In the genomic region with DNA sequence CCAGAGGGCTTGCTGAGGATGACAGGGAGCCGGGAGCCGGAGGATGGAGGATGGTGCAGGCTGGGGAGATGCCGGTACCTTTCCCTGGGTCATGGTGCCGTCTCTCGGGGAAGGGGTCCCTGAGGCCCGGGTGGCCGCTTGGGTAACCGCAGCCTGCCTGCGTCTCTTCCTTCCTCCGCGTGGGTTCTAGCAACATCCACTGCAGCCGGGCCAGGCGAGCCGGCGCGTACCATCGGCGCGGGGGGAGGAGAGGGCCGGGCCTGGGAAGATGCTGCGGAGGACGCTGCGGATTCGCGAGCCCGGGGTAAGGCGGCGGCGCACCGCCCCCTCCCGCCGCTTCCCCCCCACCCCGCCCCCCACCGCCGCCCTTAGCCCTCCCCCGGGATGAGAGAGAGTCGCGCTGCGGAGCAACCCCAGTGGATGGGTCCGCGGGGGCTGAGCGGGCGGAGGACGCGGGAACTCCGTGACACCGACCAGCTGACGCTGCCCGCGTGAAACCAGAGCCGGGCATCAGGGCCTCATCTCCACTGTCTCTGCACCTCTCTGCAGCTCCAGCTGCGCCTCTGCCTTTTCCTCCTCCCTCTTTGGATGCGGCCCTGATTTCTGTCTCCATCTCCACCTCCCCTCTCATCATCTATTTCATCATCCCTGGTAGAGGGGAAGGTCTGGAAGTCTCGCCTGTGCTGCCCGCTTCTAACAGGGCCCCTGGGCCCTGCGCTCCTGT, we compare ENCODE assay signal across 8 cellular contexts. TPM values are rescaled to one million over a fixed set of nuclear protein-coding genes. Genes with fewer than 3 reads are reported as not detected.
A peak's percentile ranks its signal among the peaks of the same experiment; 100 is the strongest.
DNase-seq lines count a peak whose midpoint lies in the region; TF ChIP-seq lines count a peak whose summit lies in the region.

FAIM2 (minus strand) TSS at position 201 of the 724 bp plus-strand sequence; CDS start at position 93, 108 bp downstream.

- H3K23ac ChIP-seq in mesendoderm (ENCODE audit: low read length), result no peak within 1 kb of the TSS

- intact Hi-C loops in colonic mucosa (cut with DNase I), result no loop called here

- DNase-seq in NCI-H82 (lab: John Stamatoyannopoulos, UW) (peak; percentile 79), NCI-H82 treated with DMSO at 0.1 percent for 48 hours (lab: John Stamatoyannopoulos, UW; ENCODE audit: unreplicated experiment) (no peak), colonic mucosa (no peak), mesendoderm (no peak), 8988T (no peak), OCI-M2 (lab: John Stamatoyannopoulos, UW; ENCODE audit: unreplicated experiment) (no peak)
- peak; percentile 28 to 42 for DNase-seq in activated CD4-positive, alpha-beta T cell treated with anti-CD3 and anti-CD28 coated beads for 4 hours
- DNase-seq in stimulated activated CD8-positive, alpha-beta memory T cell treated with anti-CD3 and anti-CD28 coated beads, Interleukin-2, amount 100 ng/mL, for 48 hours (ENCODE audit: low read depth in 2 of 2), result peak; percentile 17 to 27

- H3K18ac ChIP-seq in mesendoderm (ENCODE audit: low read length), result no peak within 1 kb of the TSS

- no peaks in the 10 kb centered on the region for H3K79me1 ChIP-seq in mesendoderm (ENCODE audit: low read length)

- H3K4me1 ChIP-seq in colonic mucosa (no peaks in the 10 kb centered on the region), mesendoderm (ENCODE audit: control insufficient read depth, low read depth, low read length) (no peaks in the 10 kb centered on the region)

- H3K4me2 ChIP-seq in mesendoderm (ENCODE audit: low read length), result no peak within 1 kb of the TSS

- H2BK120ac ChIP-seq in mesendoderm (ENCODE audit: low read depth, low read length), result no peak within 1 kb of the TSS

- H3K79me2 ChIP-seq in mesendoderm (ENCODE audit: control insufficient read depth, insufficient read depth, low read length), result no peaks in the 10 kb centered on the region

- H3K4me3 ChIP-seq in colonic mucosa (peak within 1 kb of the TSS; percentile 11), mesendoderm (ENCODE audit: low read length) (no peak within 1 kb of the TSS)

- no peak within 1 kb of the TSS for H2AK5ac ChIP-seq in mesendoderm (ENCODE audit: low read length)

- H3K27ac ChIP-seq in colonic mucosa (no peak within 1 kb of the TSS), mesendoderm (ENCODE audit: low read depth, low read length) (no peak within 1 kb of the TSS)

- H4K5ac ChIP-seq in mesendoderm (ENCODE audit: low read length), result no peak within 1 kb of the TSS

- H3K36me3 ChIP-seq in colonic mucosa, result no peaks in the 10 kb centered on the region
- no peaks in the 10 kb centered on the region for H3K36me3 ChIP-seq in mesendoderm (ENCODE audit: control insufficient read depth, insufficient read depth, low read length)

- H3K4ac ChIP-seq in mesendoderm (ENCODE audit: low read depth, low read length), result no peak within 1 kb of the TSS

- TF ChIP-seq CTCF in colonic mucosa (IDR thresholded peaks at IDR 0.05), result no peak

- no peak within 1 kb of the TSS for H3K9ac ChIP-seq in colonic mucosa (ENCODE audit: low read depth in 2 of 2, low read length in 2 of 2)
- no peak within 1 kb of the TSS for H3K9ac ChIP-seq in mesendoderm (ENCODE audit: low read length)

- no peak within 1 kb of the TSS for H2BK15ac ChIP-seq in mesendoderm (replicated peaks; ENCODE audit: low read depth)

- peak within 1 kb of the TSS; percentile 7 for H3K56ac ChIP-seq in mesendoderm (ENCODE audit: low read length)

- H2BK5ac ChIP-seq in mesendoderm (ENCODE audit: low read length), result no peak within 1 kb of the TSS

- H4K8ac ChIP-seq in mesendoderm (ENCODE audit: low read depth, low read length), result no peak within 1 kb of the TSS

- H3K9me3 ChIP-seq in colonic mucosa, result no peaks in the 10 kb centered on the region

- WGBS in mesendoderm (ENCODE audit: extremely low coverage, insufficient coverage, low lambda C conversion rate), result no CpG with 5 or more reads among the region's 56 CpGs

- H3K27me3 ChIP-seq in colonic mucosa (peaks cover 6% of the 10 kb centered on the region), mesendoderm (ENCODE audit: insufficient read depth, low read length, poor library complexity) (peaks cover 3% of the 10 kb centered on the region)

RNA-seq across cellular contexts. Expression of gene FAIM2, which starts in this region (rescaled TPM):
- 1 to 10 TPM; 2.8 to 3.6 TPM for total RNA-seq in colonic mucosa
- 0.27 TPM for polyA plus RNA-seq in mesendoderm (2013, experiment 1 of 2)
- 0.11 TPM for polyA plus RNA-seq in mesendoderm (2013, experiment 2 of 2)

Comparison
In these comparisons a context has a peak if more than half of its experiments do, and no peak if none do; other contexts are left out.
1. DNase-seq: peak in NCI-H82 (single experiment), activated CD4-positive, alpha-beta T cell treated with anti-CD3 and anti-CD28 coated beads for 4 hours (2 of 2) and stimulated activated CD8-positive, alpha-beta memory T cell treated with anti-CD3 and anti-CD28 coated beads, Interleukin-2, amount 100 ng/mL, for 48 hours (2 of 2); none in NCI-H82 treated with DMSO at 0.1 percent for 48 hours (single experiment), colonic mucosa (single experiment), mesendoderm (single experiment), 8988T (single experiment) and OCI-M2 (single experiment).